ENCODE assay signal across 8 cellular contexts in genomic region chr12:117155278-117156060, GRCh38. TPM values are rescaled to one million over a fixed set of nuclear protein-coding genes. Genes with fewer than 3 reads are reported as not detected.
DNase-seq lines count a peak whose midpoint lies in the region; ATAC-seq and TF ChIP-seq lines count a peak whose summit lies in the region.

No MANE protein-coding gene starts in this region.

- WGBS in adrenal gland, 4 donors = 71 to 92% (median 78%) methylated on average over 18 to 47 of the region's 47 CpGs

- POLR2A ChIA-PET in Caco-2 (lab: Charles Lee) = no interaction called here

- TF ChIP-seq POLR2A in adrenal gland (IDR thresholded peaks at IDR 0.05) = no peak

- H3K4me1 ChIP-seq in Caco-2 (peaks cover 6% of the 10 kb centered on the region), adrenal gland (replicated peaks in 1 of 2) (peaks cover 25 to 35% of the 10 kb centered on the region in 2 donors)

- H3K36me3 ChIP-seq in Caco-2 (ENCODE audit: control insufficient read depth, insufficient read depth, low read length) = peaks cover 4% of the 10 kb centered on the region
- H3K36me3 ChIP-seq in adrenal gland (replicated peaks in 1 of 2) = peaks cover 0 to 71% of the 10 kb centered on the region in 2 donors

- H3K4me1 Mint-ChIP-seq in Caco-2 (ENCODE audit: low read depth, unreplicated experiment) = peaks cover 16% of the 10 kb centered on the region

- CTCF ChIA-PET in Caco-2 (lab: Charles Lee) = no interaction called here

- no peaks in the 10 kb centered on the region for H3K9me3 ChIP-seq in Caco-2
- no peaks in the 10 kb centered on the region for H3K9me3 ChIP-seq in adrenal gland (replicated peaks in 1 of 3)

- no TSS peak for BruUV-seq in Caco-2 (replicated peaks; lab: Mats Ljungman, UMichigan)

- peak overlapping the region in 2 of 5 donors; percentile 20 to 36 for H3K27ac ChIP-seq in adrenal gland

- peak; percentile 83 to 86 for TF ChIP-seq CTCF in Caco-2 (IDR thresholded peaks at IDR 0.05; ENCODE audit: insufficient read depth in 1 of 2, low read depth in 1 of 2, low read length in 1 of 2, severe bottlenecking in 1 of 2, unreplicated experiment in 1 of 2)
- TF ChIP-seq CTCF in adrenal gland (IDR thresholded peaks at IDR 0.05) = peak; percentile 67 to 82 (median 76)

- H3K4me3 Mint-ChIP-seq in Caco-2 (ENCODE audit: unreplicated experiment) = no peak overlapping the region

- H3K36me3 Mint-ChIP-seq in Caco-2 (ENCODE audit: insufficient read depth, unreplicated experiment) = peaks cover 68% of the 10 kb centered on the region

- peak; percentile 94 to 95 for DNase-seq in Caco-2
- peak; percentile 77 for DNase-seq in LoVo (ENCODE audit: low spot score)
- DNase-seq in T follicular helper cell (ENCODE audit: low read depth) = peak; percentile 50
- DNase-seq in adrenal gland = peak; percentile 56 to 83 (median 69)
- DNase-seq in iPS-NIHi7 (ENCODE audit: extremely low spot score) = peak; percentile 97
- DNase-seq in stimulated activated CD4-positive, alpha-beta T cell treated with anti-CD3 and anti-CD28 coated beads, Interleukin-2, amount 100 ng/mL, for 24 hours = peak; percentile 76 to 84

- H3K9me3 Mint-ChIP-seq in Caco-2 (ENCODE audit: unreplicated experiment) = no peaks in the 10 kb centered on the region

- intact Hi-C loops in Caco-2 (cut with micrococcal nuclease; ENCODE audit: unreplicated experiment) = no loop called here
- intact Hi-C loops in adrenal gland (cut with DNase I) = no loop called here

- H3K4me3 ChIP-seq in Caco-2 (ENCODE audit: low read depth, low read length) (no peak overlapping the region), adrenal gland (no peak overlapping the region)

- ATAC-seq in GM21515 (IDR thresholded peaks at IDR 0.05; ENCODE audit: unreplicated experiment) (peak; percentile 78), GM21526 (IDR thresholded peaks at IDR 0.05; ENCODE audit: low FRiP score, unreplicated experiment) (no peak)

- H3K27ac Mint-ChIP-seq in Caco-2 (ENCODE audit: unreplicated experiment) = no peak overlapping the region

- H3K27me3 ChIP-seq in Caco-2 (replicated peaks; ENCODE audit: control insufficient read depth, insufficient read depth, low read length) (no peaks in the 10 kb centered on the region), adrenal gland (no peaks in the 10 kb centered on the region)

- no peaks in the 10 kb centered on the region for H3K27me3 Mint-ChIP-seq in Caco-2 (ENCODE audit: insufficient read depth, unreplicated experiment)

RNA-seq across cellular contexts. Expression of gene FBXO21, which starts 34.8 kb away (rescaled TPM):
- total RNA-seq in Caco-2 (2022) (37.3 and 44.5 TPM in 2 replicates), adrenal gland (100 to 1,000 TPM in 6 of 8 donors, 10 to 100 TPM in 2; 74.5 to 309 (median 128) TPM)
- polyA plus RNA-seq in adrenal gland = 10 to 100 TPM; 22.8 to 54.7 (median 24.0) TPM

RNA-seq across cellular contexts. Expression of gene TESC, which starts 56.3 kb away (rescaled TPM):
- total RNA-seq in Caco-2 (2022) (4.8 and 6.8 TPM in 2 replicates), adrenal gland (100 to 1,000 TPM in 2 of 8 donors, 10 to 100 TPM in 6; 47.8 to 144 (median 82.9) TPM)
- polyA plus RNA-seq in adrenal gland = 10 to 100 TPM; 34.3 to 73.2 (median 45.4) TPM
